ENCODE assay signal across 21 cellular contexts in the genomic region with DNA sequence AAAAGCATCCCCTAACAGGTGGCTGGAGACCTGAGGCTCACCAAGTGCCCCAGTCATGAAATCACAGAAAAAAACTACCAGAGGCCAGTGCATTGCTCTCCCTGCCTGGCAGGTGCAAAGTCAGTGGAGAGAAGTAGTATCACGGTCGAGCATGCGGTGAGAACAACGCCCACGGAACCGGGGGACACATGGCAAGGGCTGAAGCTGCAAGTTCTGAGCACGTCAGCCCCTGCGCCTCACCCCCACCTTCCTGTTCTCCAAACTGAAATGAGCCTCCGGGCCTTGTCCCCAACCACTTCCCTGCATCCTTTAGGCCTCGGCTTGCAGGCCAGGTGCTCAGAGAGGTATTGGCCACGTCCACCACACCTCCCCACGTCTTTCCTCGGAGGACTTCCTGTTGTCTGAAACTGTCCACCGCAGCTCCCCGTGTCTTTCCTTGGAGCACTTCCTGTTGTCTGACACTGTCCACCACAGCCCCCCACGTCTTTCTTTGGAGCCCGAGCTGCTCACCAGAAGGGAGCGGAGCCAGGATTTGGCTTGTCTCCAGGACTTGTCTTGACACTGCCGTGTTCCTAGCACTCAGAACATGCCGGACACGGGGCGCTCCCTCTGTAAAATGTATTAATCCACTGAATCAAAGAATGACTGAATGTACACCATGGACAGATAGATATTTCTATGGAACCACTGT. TPM values are rescaled to one million over a fixed set of nuclear protein-coding genes. Genes with fewer than 3 reads are reported as not detected.
DNase-seq lines count a peak whose midpoint lies in the region; ATAC-seq, FAIRE-seq and TF ChIP-seq lines count a peak whose summit lies in the region.
"Had no signal": no experiment of that assay in that cellular context is flagged by ENCODE, and none has a peak within 500 bp of the region (broad histone marks: within the 10 kb centered on the region; RNA-seq: fewer than 3 reads in every experiment).

No MANE protein-coding gene starts in this region.

- H3K27me3 ChIP-seq in small intestine (ENCODE audit: control insufficient read depth in 2 of 2, insufficient read depth in 2 of 2, low read length in 2 of 2) = no peaks in the 10 kb centered on the region
- H3K27me3 ChIP-seq: BLaER1 had no signal

- intact Hi-C loops in activated CD8-positive, alpha-beta T cell treated with anti-CD3 and anti-CD28 coated beads for 36 hours (cut with micrococcal nuclease) = no loop called here
- intact Hi-C loops in activated CD4-positive, alpha-beta T cell treated with anti-CD3 and anti-CD28 coated beads, Interleukin-2, amount 10 ng/mL, durations not matched to agents 24 days and 14 days (cut with micrococcal nuclease) = no loop called here

- 70 to 86% (median 78%) methylated on average over 22 of the region's 22 CpGs for WGBS in small intestine, 3 donors

- POLR2A ChIA-PET in activated CD8-positive, alpha-beta T cell treated with anti-CD3 and anti-CD28 coated beads for 36 hours (lab: Charles Lee) = no interaction called here
- POLR2A ChIA-PET in activated CD8-positive, alpha-beta T cell treated with anti-CD3 and anti-CD28 coated beads, Interleukin-2, amount 10 ng/mL, durations not matched to agents 7 days and 5 days (lab: Charles Lee) = no interaction called here

- H3K36me3 ChIP-seq in small intestine (ENCODE audit: control insufficient read depth in 2 of 2, insufficient read depth in 2 of 2, low read length in 2 of 2) = no peaks in the 10 kb centered on the region
- H3K36me3 ChIP-seq: BLaER1 had no signal

- peak; percentile 4 for DNase-seq in activated CD8-positive, alpha-beta T cell treated with anti-CD3 and anti-CD28 coated beads for 36 hours
- DNase-seq in activated CD8-positive, alpha-beta T cell treated with anti-CD3 and anti-CD28 coated beads, Interleukin-2, amount 10 ng/mL, durations not matched to agents 7 days and 5 days = no peak
- DNase-seq in left kidney (ENCODE audit: low read depth, low spot score) (peak; percentile 35), AG20443 (ENCODE audit: low spot score) (no peak), small intestine (no peak), NCI-H226 (no peak)
- no peak for DNase-seq in activated CD4-positive, alpha-beta T cell treated with anti-CD3 and anti-CD28 coated beads, Interleukin-2, amount 10 ng/mL, durations not matched to agents 24 days and 14 days
- DNase-seq: Calu3, MM.1S, NCI-H1694, NCI-H526, Right ventricle myocardium superior had no signal

- no peak overlapping the region for H3K27ac Mint-ChIP-seq in activated CD8-positive, alpha-beta T cell treated with anti-CD3 and anti-CD28 coated beads for 36 hours
- H3K27ac Mint-ChIP-seq in activated CD8-positive, alpha-beta T cell treated with anti-CD3 and anti-CD28 coated beads, Interleukin-2, amount 10 ng/mL, durations not matched to agents 7 days and 5 days = no peak overlapping the region
- H3K27ac Mint-ChIP-seq in brain = peak overlapping the region in 3 of 5 experiments; percentile 41 to 97 (median 75)
- no peak overlapping the region for H3K27ac Mint-ChIP-seq in activated CD4-positive, alpha-beta T cell treated with anti-CD3 and anti-CD28 coated beads, Interleukin-2, amount 10 ng/mL, durations not matched to agents 24 days and 14 days
- H3K27ac Mint-ChIP-seq: CD4-positive, alpha-beta memory T cell; GM23338 had no signal

- no peak overlapping the region for H3K4me3 ChIP-seq in small intestine (ENCODE audit: low read depth in 1 of 2, low read length in 2 of 2)
- H3K4me3 ChIP-seq: BLaER1, GM23338 had no signal

- H3K27ac ChIP-seq in small intestine (ENCODE audit: low read depth in 1 of 2, low read length in 1 of 2) = no peak overlapping the region
- H3K27ac ChIP-seq: BLaER1 had no signal

- H3K36me3 Mint-ChIP-seq in activated CD8-positive, alpha-beta T cell treated with anti-CD3 and anti-CD28 coated beads for 36 hours (ENCODE audit: low read depth) = no peaks in the 10 kb centered on the region
- no peaks in the 10 kb centered on the region for H3K36me3 Mint-ChIP-seq in activated CD8-positive, alpha-beta T cell treated with anti-CD3 and anti-CD28 coated beads, Interleukin-2, amount 10 ng/mL, durations not matched to agents 7 days and 5 days (ENCODE audit: low read depth)
- no peaks in the 10 kb centered on the region for H3K36me3 Mint-ChIP-seq in brain
- no peaks in the 10 kb centered on the region for H3K36me3 Mint-ChIP-seq in activated CD4-positive, alpha-beta T cell treated with anti-CD3 and anti-CD28 coated beads, Interleukin-2, amount 10 ng/mL, durations not matched to agents 24 days and 14 days (ENCODE audit: low read depth)
- H3K36me3 Mint-ChIP-seq: CD4-positive, alpha-beta memory T cell had no signal

- no peaks in the 10 kb centered on the region for H3K9me3 ChIP-seq in small intestine (ENCODE audit: control insufficient read depth, low read depth)

- H3K4me3 Mint-ChIP-seq in activated CD8-positive, alpha-beta T cell treated with anti-CD3 and anti-CD28 coated beads for 36 hours = no peak overlapping the region
- no peak overlapping the region for H3K4me3 Mint-ChIP-seq in activated CD8-positive, alpha-beta T cell treated with anti-CD3 and anti-CD28 coated beads, Interleukin-2, amount 10 ng/mL, durations not matched to agents 7 days and 5 days
- no peak overlapping the region for H3K4me3 Mint-ChIP-seq in brain
- H3K4me3 Mint-ChIP-seq in activated CD4-positive, alpha-beta T cell treated with anti-CD3 and anti-CD28 coated beads, Interleukin-2, amount 10 ng/mL, durations not matched to agents 24 days and 14 days = no peak overlapping the region
- H3K4me3 Mint-ChIP-seq: CD4-positive, alpha-beta memory T cell; GM23338 had no signal

- H3K27me3 Mint-ChIP-seq in activated CD8-positive, alpha-beta T cell treated with anti-CD3 and anti-CD28 coated beads for 36 hours = peaks cover 27% of the 10 kb centered on the region
- H3K27me3 Mint-ChIP-seq in activated CD8-positive, alpha-beta T cell treated with anti-CD3 and anti-CD28 coated beads, Interleukin-2, amount 10 ng/mL, durations not matched to agents 7 days and 5 days (ENCODE audit: low read depth) = peaks cover 25% of the 10 kb centered on the region
- H3K27me3 Mint-ChIP-seq in brain = peaks cover 5% of the 10 kb centered on the region
- H3K27me3 Mint-ChIP-seq in activated CD4-positive, alpha-beta T cell treated with anti-CD3 and anti-CD28 coated beads, Interleukin-2, amount 10 ng/mL, durations not matched to agents 24 days and 14 days = peaks cover 23% of the 10 kb centered on the region

- FAIRE-seq in small intestine (lab: Jason Lieb, UNC) = no peak
- FAIRE-seq: A204.1, GM12891, GM19239, RCC 7860 had no signal

- CTCF ChIA-PET in activated CD8-positive, alpha-beta T cell treated with anti-CD3 and anti-CD28 coated beads for 36 hours (lab: Charles Lee) = no interaction called here
- CTCF ChIA-PET in activated CD8-positive, alpha-beta T cell treated with anti-CD3 and anti-CD28 coated beads, Interleukin-2, amount 10 ng/mL, durations not matched to agents 7 days and 5 days (lab: Charles Lee) = no interaction called here

- H3K4me1 ChIP-seq in small intestine (ENCODE audit: control insufficient read depth in 2 of 2, insufficient read depth in 1 of 2, low read depth in 1 of 2, low read length in 1 of 2) = no peaks in the 10 kb centered on the region
- H3K4me1 ChIP-seq: BLaER1 had no signal

- H3K9me3 Mint-ChIP-seq in activated CD8-positive, alpha-beta T cell treated with anti-CD3 and anti-CD28 coated beads for 36 hours = no peaks in the 10 kb centered on the region
- no peaks in the 10 kb centered on the region for H3K9me3 Mint-ChIP-seq in activated CD8-positive, alpha-beta T cell treated with anti-CD3 and anti-CD28 coated beads, Interleukin-2, amount 10 ng/mL, durations not matched to agents 7 days and 5 days (ENCODE audit: insufficient read depth)
- H3K9me3 Mint-ChIP-seq in brain = peaks cover 0 to 3% (median 0%) of the 10 kb centered on the region in 5 experiments
- H3K9me3 Mint-ChIP-seq in activated CD4-positive, alpha-beta T cell treated with anti-CD3 and anti-CD28 coated beads, Interleukin-2, amount 10 ng/mL, durations not matched to agents 24 days and 14 days = no peaks in the 10 kb centered on the region
- H3K9me3 Mint-ChIP-seq: GM23338 had no signal

- H3K4me1 Mint-ChIP-seq in activated CD8-positive, alpha-beta T cell treated with anti-CD3 and anti-CD28 coated beads for 36 hours (ENCODE audit: low read depth) = no peaks in the 10 kb centered on the region
- no peaks in the 10 kb centered on the region for H3K4me1 Mint-ChIP-seq in activated CD8-positive, alpha-beta T cell treated with anti-CD3 and anti-CD28 coated beads, Interleukin-2, amount 10 ng/mL, durations not matched to agents 7 days and 5 days (ENCODE audit: low read depth)
- H3K4me1 Mint-ChIP-seq in brain = peaks cover 44% of the 10 kb centered on the region
- no peaks in the 10 kb centered on the region for H3K4me1 Mint-ChIP-seq in activated CD4-positive, alpha-beta T cell treated with anti-CD3 and anti-CD28 coated beads, Interleukin-2, amount 10 ng/mL, durations not matched to agents 24 days and 14 days
- H3K4me1 Mint-ChIP-seq: CD4-positive, alpha-beta memory T cell had no signal

- ATAC-seq in activated CD8-positive, alpha-beta T cell treated with anti-CD3 and anti-CD28 coated beads for 36 hours = no peak
- ATAC-seq in activated CD8-positive, alpha-beta T cell treated with anti-CD3 and anti-CD28 coated beads, Interleukin-2, amount 10 ng/mL, durations not matched to agents 7 days and 5 days = no peak
- ATAC-seq: GM23338, HCT116 had no signal

- TF ChIP-seq CTCF in activated CD8-positive, alpha-beta T cell treated with anti-CD3 and anti-CD28 coated beads for 36 hours (IDR thresholded peaks at IDR 0.05) = no peak
- no peak for TF ChIP-seq CTCF in brain (conservative IDR thresholded peaks at IDR 0.05)

RNA-seq across cellular contexts. Expression of a gene that starts 43.9 kb away (rescaled TPM):
- 10 to 100 TPM in 1 of 2 experiments, 1 to 10 TPM in 1; 9.5 to 10.5 TPM for total RNA-seq in activated CD8-positive, alpha-beta T cell treated with anti-CD3 and anti-CD28 coated beads for 36 hours
- total RNA-seq in activated CD8-positive, alpha-beta T cell treated with anti-CD3 and anti-CD28 coated beads, Interleukin-2, amount 10 ng/mL, durations not matched to agents 7 days and 5 days = 1 to 10 TPM; 8.7 to 9.1 TPM
- polyA plus RNA-seq in brain (ENCODE audit: insufficient read depth, low read depth, low replicate concordance) (9.3 TPM), small intestine (1 to 10 TPM; 2.2 to 4.2 (median 3.6) TPM)
- 8.9 and 10.0 TPM in 2 replicates for total RNA-seq in activated CD4-positive, alpha-beta T cell treated with anti-CD3 and anti-CD28 coated beads, Interleukin-2, amount 10 ng/mL, durations not matched to agents 24 days and 14 days

Comparison
In these comparisons a context has a peak if more than half of its experiments do, and no peak if none do; other contexts are left out.
1. DNase-seq: peak in activated CD8-positive, alpha-beta T cell treated with anti-CD3 and anti-CD28 coated beads for 36 hours (single experiment) and left kidney (single experiment); none in activated CD8-positive, alpha-beta T cell treated with anti-CD3 and anti-CD28 coated beads, Interleukin-2, amount 10 ng/mL, durations not matched to agents 7 days and 5 days (single experiment), AG20443 (single experiment), activated CD4-positive, alpha-beta T cell treated with anti-CD3 and anti-CD28 coated beads, Interleukin-2, amount 10 ng/mL, durations not matched to agents 24 days and 14 days (single experiment), small intestine (single experiment) and NCI-H226 (single experiment).
2. H3K27ac Mint-ChIP-seq: peak in brain (3 of 5); none in activated CD8-positive, alpha-beta T cell treated with anti-CD3 and anti-CD28 coated beads for 36 hours (single experiment), activated CD8-positive, alpha-beta T cell treated with anti-CD3 and anti-CD28 coated beads, Interleukin-2, amount 10 ng/mL, durations not matched to agents 7 days and 5 days (single experiment) and activated CD4-positive, alpha-beta T cell treated with anti-CD3 and anti-CD28 coated beads, Interleukin-2, amount 10 ng/mL, durations not matched to agents 24 days and 14 days (single experiment).